Comparison of ENCODE assay signal across 26 cellular contexts in the genomic region with DNA sequence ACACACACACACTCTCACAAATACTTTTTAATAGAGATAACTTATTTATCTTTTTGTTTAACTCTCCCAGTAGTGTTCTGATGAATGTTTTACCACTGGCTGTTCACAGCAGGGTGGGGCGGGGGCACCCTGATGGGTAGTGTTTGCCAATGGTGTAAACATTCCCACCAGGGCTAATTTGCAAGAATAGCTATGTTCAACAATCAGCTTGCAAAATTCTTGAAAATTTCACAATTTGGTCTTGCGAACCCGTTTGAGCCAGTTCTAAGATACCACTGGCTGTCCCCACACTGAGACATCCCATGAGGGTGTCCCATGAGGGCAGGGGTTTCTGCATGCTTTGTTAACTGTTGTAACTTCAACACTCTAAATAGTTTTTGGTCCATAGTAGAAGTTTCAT.
"Had no signal": no experiment of that assay in that cellular context is flagged by ENCODE, and none has a peak within 500 bp of the region (broad histone marks: within the 10 kb centered on the region; RNA-seq: fewer than 3 reads in every experiment).

No MANE protein-coding gene starts in this region.

- H3K4me1 Mint-ChIP-seq: activated CD4-positive, alpha-beta T cell treated with anti-CD3 and anti-CD28 coated beads, Interleukin-2, amount 10 ng/mL, durations not matched to agents 24 days and 14 days; activated naive CD4-positive, alpha-beta T cell treated with anti-CD3 and anti-CD28 coated beads, Interleukin-2, amount 50 U/mL, for 24 hours; activated naive CD8-positive, alpha-beta T cell treated with anti-CD3 and anti-CD28 coated beads, Interleukin-2, amount 10 ng/mL, durations not matched to agents 7 days and 5 days; central memory CD8-positive, alpha-beta T cell had no signal

- H3K4me3 ChIP-seq: ascending aorta, cardiac muscle cell had no signal

- H3K27ac ChIP-seq: ascending aorta, cardiac muscle cell, WERI-Rb-1 had no signal

- H3K4me3 Mint-ChIP-seq: activated CD4-positive, alpha-beta T cell treated with anti-CD3 and anti-CD28 coated beads, Interleukin-2, amount 10 ng/mL, durations not matched to agents 24 days and 14 days; activated CD8-positive, alpha-beta T cell treated with anti-CD3 and anti-CD28 coated beads, Interleukin-2, amount 10 ng/mL, durations not matched to agents 7 days and 5 days; activated naive CD4-positive, alpha-beta T cell treated with anti-CD3 and anti-CD28 coated beads, Interleukin-2, amount 50 U/mL, for 24 hours; activated naive CD8-positive, alpha-beta T cell treated with anti-CD3 and anti-CD28 coated beads, Interleukin-2, amount 10 ng/mL, durations not matched to agents 7 days and 5 days; activated T-cell treated with anti-CD3 and anti-CD28 coated beads, Interleukin-2, amount 50 U/mL, for 24 hours; central memory CD8-positive, alpha-beta T cell had no signal

- H3K36me3 ChIP-seq: ascending aorta, cardiac muscle cell, WERI-Rb-1 had no signal

- H3K27ac Mint-ChIP-seq: activated CD4-positive, alpha-beta T cell treated with anti-CD3 and anti-CD28 coated beads, Interleukin-2, amount 10 ng/mL, durations not matched to agents 24 days and 14 days; activated CD8-positive, alpha-beta T cell treated with anti-CD3 and anti-CD28 coated beads, Interleukin-2, amount 10 ng/mL, durations not matched to agents 7 days and 5 days; activated naive CD4-positive, alpha-beta T cell treated with anti-CD3 and anti-CD28 coated beads, Interleukin-2, amount 50 U/mL, for 24 hours; activated naive CD8-positive, alpha-beta T cell treated with anti-CD3 and anti-CD28 coated beads, Interleukin-2, amount 10 ng/mL, durations not matched to agents 7 days and 5 days; activated T-cell treated with anti-CD3 and anti-CD28 coated beads, Interleukin-2, amount 50 U/mL, for 24 hours; activated T-helper 2 cell treated with anti-CD3 and anti-CD28 coated beads, Interferon-gamma antibody, Interleukin-2, Interleukin-4, amounts not matched to agents 10 μg/mL and 5 μg/mL and 100 μg/mL, durations not matched to agents 14 hours and 24 hours and 36 hours had no signal

- H3K36me3 Mint-ChIP-seq: activated naive CD4-positive, alpha-beta T cell treated with anti-CD3 and anti-CD28 coated beads, Interleukin-2, amount 50 U/mL, for 24 hours; activated naive CD8-positive, alpha-beta T cell treated with anti-CD3 and anti-CD28 coated beads, Interleukin-2, amount 10 ng/mL, durations not matched to agents 7 days and 5 days had no signal

- H3K9me3 ChIP-seq: ascending aorta had no signal

- H3K27me3 ChIP-seq: ascending aorta, cardiac muscle cell had no signal

- DNase-seq: activated CD4-positive, alpha-beta T cell treated with anti-CD3 and anti-CD28 coated beads, Interleukin-2, amount 10 ng/mL, durations not matched to agents 24 days and 14 days; activated CD4-positive, alpha-beta T cell treated with anti-CD3 and anti-CD28 coated beads, Interleukin-2, amount 50 U/mL, for 4 hours; activated CD8-positive, alpha-beta T cell treated with anti-CD3 and anti-CD28 coated beads, Interleukin-2, amount 10 ng/mL, durations not matched to agents 7 days and 5 days; activated gamma-delta T cell; activated naive CD4-positive, alpha-beta T cell treated with Interleukin-2 at 50 U/mL for 16 hours; activated naive CD8-positive, alpha-beta T cell treated with anti-CD3 and anti-CD28 coated beads, Interleukin-2, amount 10 ng/mL, durations not matched to agents 7 days and 5 days; activated T-cell treated with anti-CD3 and anti-CD28 coated beads, Interleukin-2, amount 50 U/mL, for 24 hours; amygdala; NCI-H1048; NCI-H1105 treated with DMSO at 0.1 percent for 48 hours; NCI-H1436; NCI-H1694; NCI-H1930; NCI-H2081 treated with DMSO at 0.1 percent for 48 hours; NCI-H345; NCI-H524 treated with DMSO at 0.1 percent for 48 hours; NCI-H748 treated with DMSO at 0.1 percent for 48 hours; OCI-M1; Right ventricle myocardium superior; T1000; WERI-Rb-1 had no signal

- H3K9me3 Mint-ChIP-seq: activated CD4-positive, alpha-beta T cell treated with anti-CD3 and anti-CD28 coated beads, Interleukin-2, amount 10 ng/mL, durations not matched to agents 24 days and 14 days; activated naive CD4-positive, alpha-beta T cell treated with anti-CD3 and anti-CD28 coated beads, Interleukin-2, amount 50 U/mL, for 24 hours; activated naive CD8-positive, alpha-beta T cell treated with anti-CD3 and anti-CD28 coated beads, Interleukin-2, amount 10 ng/mL, durations not matched to agents 7 days and 5 days; activated T-cell treated with anti-CD3 and anti-CD28 coated beads, Interleukin-2, amount 50 U/mL, for 24 hours; activated T-helper 2 cell treated with anti-CD3 and anti-CD28 coated beads, Interferon-gamma antibody, Interleukin-2, Interleukin-4, amounts not matched to agents 10 μg/mL and 5 μg/mL and 100 μg/mL, durations not matched to agents 14 hours and 24 hours and 36 hours; central memory CD8-positive, alpha-beta T cell had no signal

- ATAC-seq: activated CD8-positive, alpha-beta T cell treated with anti-CD3 and anti-CD28 coated beads, Interleukin-2, amount 10 ng/mL, durations not matched to agents 7 days and 5 days had no signal
